Comparison of ENCODE assay signal across 27 cellular contexts in genomic region chr1:86523670-86524354, GRCh38. TPM values are rescaled to one million over a fixed set of nuclear protein-coding genes. Genes with fewer than 3 reads are reported as not detected.
"Had no signal": no experiment of that assay in that cellular context is flagged by ENCODE, and none has a peak within 500 bp of the region (broad histone marks: within the 10 kb centered on the region; RNA-seq: fewer than 3 reads in every experiment).

No MANE protein-coding gene starts in this region.

- H3K36me3 ChIP-seq: SJCRH30 had no signal

- H3K4me1 ChIP-seq: SJCRH30 had no signal

- H3K27me3 ChIP-seq: SJCRH30 had no signal

- H3K9me3 ChIP-seq: SJCRH30 had no signal

- H3K4me3 ChIP-seq: SJCRH30 had no signal

- DNase-seq: KBM-7; MV-4-11; NCI-H1048; NCI-H1105; NCI-H1417; NCI-H146; NCI-H1694 treated with DMSO at 0.1 percent for 48 hours; NCI-H1930; NCI-H2081; NCI-H2171; NCI-H226; NCI-H446; NCI-H510A; NCI-H524 treated with DMSO at 0.1 percent for 48 hours; NCI-H69; NCI-H774; NK-92 treated with Interleukin-12 subunit alpha and Interleukin-12 subunit beta, amount 100 ng/mL, for 24 hours; PC-3; SHP77 treated with DMSO at 0.1 percent for 48 hours; SJCRH30 had no signal

- H3K27ac ChIP-seq: RWPE1, SJCRH30 had no signal

- ATAC-seq: Panc1, PC-3, SK-N-SH treated with all-trans-retinoic acid at 6 μM for 48 hours had no signal

RNA-seq across cellular contexts. Expression of gene CLCA4, which starts 23.1 kb away (rescaled TPM):
- total RNA-seq: LHCN-M2, MCF 10A, OCI-LY7, PC-3, SJCRH30 had no signal

RNA-seq across cellular contexts. Expression of gene CLCA1, which starts 55.1 kb away (rescaled TPM):
- total RNA-seq: HT-29, LHCN-M2, MCF 10A, OCI-LY7, PC-3, SJCRH30 had no signal
